ENCODE assay signal across 1 cellular context in genomic region chr15:50135123-50135541, GRCh38.
TF ChIP-seq lines count a peak whose summit lies in the region.

No MANE protein-coding gene starts in this region.

TF ChIP-seq in GM12878, 131 proteins besides CTCF, POLR2A, EP300 and RAD21 (continued from another document):
- TF ChIP-seq, protein P1, sequence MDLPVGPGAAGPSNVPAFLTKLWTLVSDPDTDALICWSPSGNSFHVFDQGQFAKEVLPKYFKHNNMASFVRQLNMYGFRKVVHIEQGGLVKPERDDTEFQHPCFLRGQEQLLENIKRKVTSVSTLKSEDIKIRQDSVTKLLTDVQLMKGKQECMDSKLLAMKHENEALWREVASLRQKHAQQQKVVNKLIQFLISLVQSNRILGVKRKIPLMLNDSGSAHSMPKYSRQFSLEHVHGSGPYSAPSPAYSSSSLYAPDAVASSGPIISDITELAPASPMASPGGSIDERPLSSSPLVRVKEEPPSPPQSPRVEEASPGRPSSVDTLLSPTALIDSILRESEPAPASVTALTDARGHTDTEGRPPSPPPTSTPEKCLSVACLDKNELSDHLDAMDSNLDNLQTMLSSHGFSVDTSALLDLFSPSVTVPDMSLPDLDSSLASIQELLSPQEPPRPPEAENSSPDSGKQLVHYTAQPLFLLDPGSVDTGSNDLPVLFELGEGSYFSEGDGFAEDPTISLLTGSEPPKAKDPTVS (IDR thresholded peaks at IDR 0.05; ENCODE audit: low read depth, low read length), result no peak
- TF ChIP-seq CBFB (IDR thresholded peaks at IDR 0.05; ENCODE audit: low read depth) (no peak), BMI1 (IDR thresholded peaks at IDR 0.05; ENCODE audit: borderline replicate concordance) (no peak), IRF4 (IDR thresholded peaks at IDR 0.05; ENCODE audit: low read depth, low read length) (no peak), NR2F1 (conservative IDR thresholded peaks at IDR 0.05) (no peak), POLR2AphosphoS5 (IDR thresholded peaks at IDR 0.05; ENCODE audit: low read length) (no peak), ZBED1 (IDR thresholded peaks at IDR 0.05; ENCODE audit: borderline replicate concordance) (no peak), ZNF384 (IDR thresholded peaks at IDR 0.05; ENCODE audit: borderline replicate concordance, low read depth, low read length) (no peak), BCL11A (IDR thresholded peaks at IDR 0.05; ENCODE audit: low read depth, low read length) (no peak), SMAD5 (IDR thresholded peaks at IDR 0.05; ENCODE audit: low read depth) (no peak), CUX1 (IDR thresholded peaks at IDR 0.05; ENCODE audit: insufficient replicate concordance, low read depth, low read length) (no peak), POLR2AphosphoS2 (IDR thresholded peaks at IDR 0.05; ENCODE audit: low read depth, low read length) (no peak)
